ENCODE assay signal across 8 cellular contexts in the genomic region with DNA sequence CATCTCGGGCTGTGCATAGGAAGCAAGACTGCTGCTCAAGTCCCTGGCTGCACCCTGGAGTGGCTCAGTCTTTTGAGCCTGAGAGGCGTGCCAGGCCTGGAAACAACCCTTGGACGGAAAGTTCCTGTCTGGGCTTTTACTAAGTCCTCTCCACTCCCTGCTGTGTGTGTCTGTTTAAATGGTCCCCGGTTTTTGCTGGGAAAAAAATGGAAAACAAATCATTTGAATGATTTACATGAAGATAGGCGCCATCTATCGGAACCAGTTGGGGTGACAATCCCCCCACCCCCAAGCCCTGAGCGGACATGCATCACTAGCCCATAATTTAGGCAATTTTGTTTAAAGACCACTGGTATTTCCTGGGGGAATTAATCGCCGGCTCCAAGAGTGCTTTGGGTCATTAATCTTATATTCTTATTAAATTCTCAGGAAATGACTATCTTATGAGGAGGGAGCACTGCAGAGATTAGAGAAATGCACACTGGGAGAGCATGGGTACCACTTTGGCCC.
DNase-seq lines count a peak whose midpoint lies in the region; ATAC-seq lines count a peak whose summit lies in the region.

No MANE protein-coding gene starts in this region.

- H3K36me3 Mint-ChIP-seq in memory B cell = no peaks in the 10 kb centered on the region

- DNase-seq in NCI-H2081 (lab: John Stamatoyannopoulos, UW) (peak; percentile 44 to 77), NCI-H2081 treated with DMSO at 0.1 percent for 48 hours (lab: John Stamatoyannopoulos, UW) (no peak), NCI-H187 treated with DMSO at 0.1 percent for 48 hours (lab: John Stamatoyannopoulos, UW) (peak; percentile 22), memory B cell (ENCODE audit: low spot score in 2 of 2) (peak; percentile 44 to 45)
- DNase-seq in activated CD4-positive, alpha-beta T cell treated with anti-CD3 and anti-CD28 coated beads for 4 hours = peak; percentile 41 to 53
- DNase-seq in effector CD4-positive, alpha-beta T cell = peak; percentile 28
- DNase-seq in stimulated activated CD8-positive, alpha-beta memory T cell treated with anti-CD3 and anti-CD28 coated beads, Interleukin-4, amount 100 ng/mL, for 48 hours = peak; percentile 75

- no peak for ATAC-seq in memory B cell (ENCODE audit: low read depth)
- ATAC-seq in HG03025 (IDR thresholded peaks at IDR 0.05; ENCODE audit: low FRiP score, unreplicated experiment) = no peak

- peaks cover 45% of the 10 kb centered on the region for H3K4me1 Mint-ChIP-seq in memory B cell

- H3K9me3 Mint-ChIP-seq in memory B cell = no peaks in the 10 kb centered on the region

- H3K27ac Mint-ChIP-seq in memory B cell = peak overlapping the region; percentile 87

- peak overlapping the region; percentile 67 for H3K4me3 Mint-ChIP-seq in memory B cell

- H3K27me3 Mint-ChIP-seq in memory B cell = no peaks in the 10 kb centered on the region
